Comparison of ENCODE assay signal across 38 cellular contexts in genomic region chr10:128398999-128399398, GRCh38.
"Had no signal": no experiment of that assay in that cellular context is flagged by ENCODE, and none has a peak within 500 bp of the region (broad histone marks: within the 10 kb centered on the region; RNA-seq: fewer than 3 reads in every experiment).

No MANE protein-coding gene starts in this region.

- H3K36me3 Mint-ChIP-seq: activated CD4-positive, alpha-beta memory T cell treated with anti-CD3 and anti-CD28 coated beads for 36 hours; activated CD8-positive, alpha-beta memory T cell treated with anti-CD3 and anti-CD28 coated beads, Interleukin-2, amount 10 ng/mL, durations not matched to agents 7 days and 5 days; activated naive CD4-positive, alpha-beta T cell treated with anti-CD3 and anti-CD28 coated beads, Interleukin-2, amount 50 U/mL, for 24 hours; activated naive CD8-positive, alpha-beta T cell treated with anti-CD3 and anti-CD28 coated beads for 36 hours; brain had no signal

- FAIRE-seq: bronchial epithelial cell had no signal

- ATAC-seq: activated CD4-positive, alpha-beta T cell treated with anti-CD3 and anti-CD28 coated beads for 36 hours; activated CD8-positive, alpha-beta memory T cell treated with anti-CD3 and anti-CD28 coated beads, Interleukin-2, amount 10 ng/mL, durations not matched to agents 7 days and 5 days; activated CD8-positive, alpha-beta T cell treated with anti-CD3 and anti-CD28 coated beads, Interleukin-2, amount 10 ng/mL, durations not matched to agents 7 days and 5 days; activated naive CD8-positive, alpha-beta T cell treated with anti-CD3 and anti-CD28 coated beads, Interleukin-2, amount 50 U/mL, for 24 hours; foreskin keratinocyte; gastrocnemius medialis; heart left ventricle; T-helper 17 cell had no signal

- H3K27ac ChIP-seq: adrenal gland, ascending aorta, coronary artery, dorsolateral prefrontal cortex, esophagus muscularis mucosa, foreskin keratinocyte, gastrocnemius medialis, heart left ventricle, WERI-Rb-1 had no signal

- H3K36me3 ChIP-seq: adrenal gland, ascending aorta, esophagus muscularis mucosa, gastrocnemius medialis, heart left ventricle, WERI-Rb-1 had no signal

- H3K4me1 ChIP-seq: adrenal gland, ascending aorta, esophagus muscularis mucosa, foreskin keratinocyte, heart left ventricle had no signal

- H3K9me3 Mint-ChIP-seq: activated CD4-positive, alpha-beta T cell treated with anti-CD3 and anti-CD28 coated beads, Interleukin-2, amount 10 ng/mL, durations not matched to agents 24 days and 14 days had no signal

- H3K4me3 Mint-ChIP-seq: activated CD4-positive, alpha-beta memory T cell treated with anti-CD3 and anti-CD28 coated beads for 36 hours; activated CD4-positive, alpha-beta T cell treated with anti-CD3 and anti-CD28 coated beads for 36 hours; activated CD4-positive, alpha-beta T cell treated with anti-CD3 and anti-CD28 coated beads, Interleukin-2, amount 10 ng/mL, durations not matched to agents 24 days and 14 days; activated CD8-positive, alpha-beta memory T cell treated with anti-CD3 and anti-CD28 coated beads, Interleukin-2, amount 10 ng/mL, durations not matched to agents 7 days and 5 days; activated CD8-positive, alpha-beta T cell treated with anti-CD3 and anti-CD28 coated beads, Interleukin-2, amount 10 ng/mL, durations not matched to agents 7 days and 5 days; activated naive CD4-positive, alpha-beta T cell treated with anti-CD3 and anti-CD28 coated beads for 36 hours; activated naive CD4-positive, alpha-beta T cell treated with anti-CD3 and anti-CD28 coated beads, Interleukin-2, amount 50 U/mL, for 24 hours; activated naive CD8-positive, alpha-beta T cell treated with anti-CD3 and anti-CD28 coated beads for 36 hours; activated naive CD8-positive, alpha-beta T cell treated with anti-CD3 and anti-CD28 coated beads, Interleukin-2, amount 50 U/mL, for 24 hours; activated T-helper 1 cell treated with anti-CD3 and anti-CD28 coated beads, Interleukin-12 subunit alpha, Interleukin-12 subunit beta, Interleukin-2, Interleukin-4 antibody, amounts not matched to agents 30 ng/mL and 10 ng/mL and 1 ng/mL, durations not matched to agents 14 hours and 24 hours and 36 hours; brain; central memory CD8-positive, alpha-beta T cell; dendritic cell treated with granulocyte-macrophage colony-stimulating factor and Interleukin-4, amounts not matched to agents 40 ng/mL and 50 ng/mL, for 4 days; T-helper 17 cell; T-helper 2 cell treated with Interferon-gamma antibody and Interleukin-4, amounts not matched to agents 5 μg/mL and 100 μg/mL, for 36 hours had no signal

- H3K27me3 Mint-ChIP-seq: activated CD4-positive, alpha-beta memory T cell treated with anti-CD3 and anti-CD28 coated beads for 36 hours; activated CD4-positive, alpha-beta T cell treated with anti-CD3 and anti-CD28 coated beads, Interleukin-2, amount 10 ng/mL, durations not matched to agents 24 days and 14 days; activated CD8-positive, alpha-beta memory T cell treated with anti-CD3 and anti-CD28 coated beads, Interleukin-2, amount 10 ng/mL, durations not matched to agents 7 days and 5 days; activated naive CD8-positive, alpha-beta T cell treated with anti-CD3 and anti-CD28 coated beads for 36 hours; activated naive CD8-positive, alpha-beta T cell treated with anti-CD3 and anti-CD28 coated beads, Interleukin-2, amount 50 U/mL, for 24 hours; central memory CD8-positive, alpha-beta T cell; dendritic cell treated with granulocyte-macrophage colony-stimulating factor and Interleukin-4, amounts not matched to agents 40 ng/mL and 50 ng/mL, for 4 days had no signal

- DNase-seq: activated CD4-positive, alpha-beta memory T cell treated with anti-CD3 and anti-CD28 coated beads for 36 hours; activated CD4-positive, alpha-beta T cell treated with anti-CD3 and anti-CD28 coated beads for 36 hours; activated CD4-positive, alpha-beta T cell treated with anti-CD3 and anti-CD28 coated beads, Interleukin-2, amount 10 ng/mL, durations not matched to agents 24 days and 14 days; activated CD4-positive, CD25-positive, alpha-beta regulatory T cell; activated CD4-positive, CD25-positive, alpha-beta regulatory T cell treated with anti-CD3 and anti-CD28 coated beads, Interleukin-2, amount 50 U/mL, for 72 hours; activated CD8-positive, alpha-beta memory T cell treated with anti-CD3 and anti-CD28 coated beads, Interleukin-2, amount 10 ng/mL, durations not matched to agents 7 days and 5 days; activated CD8-positive, alpha-beta memory T cell treated with anti-CD3 and anti-CD28 coated beads, Interleukin-2, amount 50 U/mL, for 4 hours; activated CD8-positive, alpha-beta T cell treated with anti-CD3 and anti-CD28 coated beads, Interleukin-2, amount 10 ng/mL, durations not matched to agents 7 days and 5 days; activated effector memory CD4-positive, alpha-beta T cell treated with anti-CD3 and anti-CD28 coated beads, Interleukin-2, amount 50 U/mL, for 16 hours; activated naive CD4-positive, alpha-beta T cell treated with anti-CD3 and anti-CD28 coated beads for 36 hours; activated naive CD8-positive, alpha-beta T cell treated with anti-CD3 and anti-CD28 coated beads for 36 hours; activated naive CD8-positive, alpha-beta T cell treated with anti-CD3 and anti-CD28 coated beads, Interleukin-2, amount 50 U/mL, for 24 hours; activated T-cell treated with anti-CD3 and anti-CD28 coated beads, Interleukin-2, amount 50 U/mL, for 1 hour; activated T-cell treated with anti-CD3 and anti-CD28 coated beads, Interleukin-2, amount 50 U/mL, for 48 hours; adrenal gland; amygdala; dorsolateral prefrontal cortex; effector memory CD4-positive, alpha-beta T cell; erythroblast; foreskin keratinocyte; gastrocnemius medialis; glutamatergic neuron; heart left ventricle; T-helper 1 cell; T-helper 17 cell; T1000; WERI-Rb-1 had no signal

- H3K27ac Mint-ChIP-seq: activated CD4-positive, alpha-beta memory T cell treated with anti-CD3 and anti-CD28 coated beads for 36 hours; activated CD4-positive, alpha-beta T cell treated with anti-CD3 and anti-CD28 coated beads for 36 hours; activated CD4-positive, alpha-beta T cell treated with anti-CD3 and anti-CD28 coated beads, Interleukin-2, amount 10 ng/mL, durations not matched to agents 24 days and 14 days; activated CD8-positive, alpha-beta memory T cell treated with anti-CD3 and anti-CD28 coated beads, Interleukin-2, amount 10 ng/mL, durations not matched to agents 7 days and 5 days; activated CD8-positive, alpha-beta T cell treated with anti-CD3 and anti-CD28 coated beads, Interleukin-2, amount 10 ng/mL, durations not matched to agents 7 days and 5 days; activated naive CD4-positive, alpha-beta T cell treated with anti-CD3 and anti-CD28 coated beads for 36 hours; activated naive CD4-positive, alpha-beta T cell treated with anti-CD3 and anti-CD28 coated beads, Interleukin-2, amount 50 U/mL, for 24 hours; activated naive CD8-positive, alpha-beta T cell treated with anti-CD3 and anti-CD28 coated beads for 36 hours; activated naive CD8-positive, alpha-beta T cell treated with anti-CD3 and anti-CD28 coated beads, Interleukin-2, amount 50 U/mL, for 24 hours; activated T-helper 1 cell treated with anti-CD3 and anti-CD28 coated beads, Interleukin-12 subunit alpha, Interleukin-12 subunit beta, Interleukin-2, Interleukin-4 antibody, amounts not matched to agents 30 ng/mL and 10 ng/mL and 1 ng/mL, durations not matched to agents 14 hours and 24 hours and 36 hours; activated T-helper 2 cell treated with anti-CD3 and anti-CD28 coated beads, Interferon-gamma antibody, Interleukin-2, Interleukin-4, amounts not matched to agents 10 μg/mL and 5 μg/mL and 100 μg/mL, durations not matched to agents 14 hours and 24 hours and 36 hours; brain; dendritic cell treated with granulocyte-macrophage colony-stimulating factor and Interleukin-4, amounts not matched to agents 40 ng/mL and 50 ng/mL, for 4 days; T-helper 17 cell; T-helper 2 cell treated with Interferon-gamma antibody and Interleukin-4, amounts not matched to agents 5 μg/mL and 100 μg/mL, for 36 hours had no signal

- H3K9me3 ChIP-seq: adrenal gland, ascending aorta, gastrocnemius medialis had no signal

- H3K4me3 ChIP-seq: adrenal gland, ascending aorta, coronary artery, dorsolateral prefrontal cortex, esophagus muscularis mucosa, gastrocnemius medialis, heart left ventricle had no signal

- H3K27me3 ChIP-seq: adrenal gland, ascending aorta, foreskin keratinocyte, gastrocnemius medialis had no signal

- H3K4me1 Mint-ChIP-seq: activated CD4-positive, alpha-beta T cell treated with anti-CD3 and anti-CD28 coated beads for 36 hours; activated CD4-positive, alpha-beta T cell treated with anti-CD3 and anti-CD28 coated beads, Interleukin-2, amount 10 ng/mL, durations not matched to agents 24 days and 14 days; activated CD8-positive, alpha-beta memory T cell treated with anti-CD3 and anti-CD28 coated beads, Interleukin-2, amount 10 ng/mL, durations not matched to agents 7 days and 5 days; activated naive CD4-positive, alpha-beta T cell treated with anti-CD3 and anti-CD28 coated beads, Interleukin-2, amount 50 U/mL, for 24 hours; activated naive CD8-positive, alpha-beta T cell treated with anti-CD3 and anti-CD28 coated beads for 36 hours; activated naive CD8-positive, alpha-beta T cell treated with anti-CD3 and anti-CD28 coated beads, Interleukin-2, amount 50 U/mL, for 24 hours; central memory CD8-positive, alpha-beta T cell; T-helper 17 cell had no signal
